In genomic region chr6:169627736-169628423, GRCh38 we compare ENCODE assay signal across 33 cellular contexts.
"Had no signal": no experiment of that assay in that cellular context is flagged by ENCODE, and none has a peak within 500 bp of the region (broad histone marks: within the 10 kb centered on the region; RNA-seq: fewer than 3 reads in every experiment).

No MANE protein-coding gene starts in this region.

- DNase-seq: activated CD4-positive, alpha-beta T cell treated with anti-CD3 and anti-CD28 coated beads, Interleukin-2, amount 50 U/mL, for 1 hour; activated CD8-positive, alpha-beta T cell treated with anti-CD3 and anti-CD28 coated beads for 36 hours; activated gamma-delta T cell treated with Interleukin-2 at 50 U/mL for 16 hours; activated naive CD4-positive, alpha-beta T cell treated with anti-CD3 and anti-CD28 coated beads, Interleukin-2, amount 50 U/mL, for 16 hours; activated T-cell treated with anti-CD3 and anti-CD28 coated beads, Interleukin-2, amount 50 U/mL, for 4 hours; amniotic stem cell; brain microvascular endothelial cell; effector CD8-positive, alpha-beta T cell; esophagus squamous epithelium; foreskin melanocyte; left cardiac atrium; mesenchymal stem cell; natural killer cell; ovary; retina; sigmoid colon; small intestine; stimulated activated naive B cell treated with anti-CD40 and anti-IgM and Interleukin-4, amounts not matched to agents 10 μg/mL and 1 μg/mL and 100 μg/mL, for 72 hours; T-helper 17 cell; T1000; uterus had no signal

- H3K36me3 Mint-ChIP-seq: natural killer cell had no signal

- H3K4me3 ChIP-seq: esophagus squamous epithelium, ovary, prostate gland, sigmoid colon, suprapubic skin, tibial nerve, uterus had no signal

- H3K4me1 Mint-ChIP-seq: activated T-helper 17 cell treated with anti-CD3 and anti-CD28 coated beads, Interleukin-2, amount 50 U/mL, for 72 hours; stimulated activated naive B cell treated with anti-CD40 and anti-IgM and Interleukin-4, amounts not matched to agents 10 μg/mL and 1 μg/mL and 100 μg/mL, for 72 hours; T-helper 17 cell had no signal

- H3K9me3 Mint-ChIP-seq: activated CD8-positive, alpha-beta T cell treated with anti-CD3 and anti-CD28 coated beads for 36 hours; activated T-cell treated with anti-CD3 and anti-CD28 coated beads, Interleukin-2, amount 50 U/mL, for 4 hours; activated T-helper 17 cell treated with anti-CD3 and anti-CD28 coated beads, Interleukin-2, amount 50 U/mL, for 72 hours; central memory CD8-positive, alpha-beta T cell; natural killer cell; WTC11 had no signal

- H3K36me3 ChIP-seq: brain microvascular endothelial cell, neutrophil, ovary, prostate gland, uterus had no signal

- H3K4me1 ChIP-seq: prostate gland, sigmoid colon, suprapubic skin, tibial nerve, uterus had no signal

- H3K27ac Mint-ChIP-seq: activated CD8-positive, alpha-beta T cell treated with anti-CD3 and anti-CD28 coated beads for 36 hours; activated T-helper 17 cell treated with anti-CD3 and anti-CD28 coated beads, Interleukin-2, amount 50 U/mL, for 72 hours; natural killer cell; stimulated activated naive B cell treated with anti-CD40 and anti-IgM and Interleukin-4, amounts not matched to agents 10 μg/mL and 1 μg/mL and 100 μg/mL, for 72 hours; T-helper 17 cell had no signal

- FAIRE-seq: astrocyte, colon, endometrium, keratinocyte, small intestine had no signal

- H3K27me3 Mint-ChIP-seq: activated CD8-positive, alpha-beta T cell treated with anti-CD3 and anti-CD28 coated beads for 36 hours; activated T-helper 17 cell treated with anti-CD3 and anti-CD28 coated beads, Interleukin-2, amount 50 U/mL, for 72 hours; central memory CD8-positive, alpha-beta T cell; stimulated activated naive B cell treated with anti-CD40 and anti-IgM and Interleukin-4, amounts not matched to agents 10 μg/mL and 1 μg/mL and 100 μg/mL, for 72 hours; T-helper 17 cell had no signal

- H3K27me3 ChIP-seq: brain microvascular endothelial cell, esophagus squamous epithelium, neutrophil, ovary, sigmoid colon, suprapubic skin, tibial nerve, uterus had no signal

- ATAC-seq: activated CD8-positive, alpha-beta T cell treated with anti-CD3 and anti-CD28 coated beads for 36 hours; activated T-cell treated with anti-CD3 and anti-CD28 coated beads, Interleukin-2, amount 50 U/mL, for 4 hours; activated T-helper 17 cell treated with anti-CD3 and anti-CD28 coated beads, Interleukin-2, amount 50 U/mL, for 72 hours; left cardiac atrium; natural killer cell; stimulated activated naive B cell treated with anti-CD40 and anti-IgM and Interleukin-4, amounts not matched to agents 10 μg/mL and 1 μg/mL and 100 μg/mL, for 72 hours; T-helper 17 cell; WTC11 had no signal

- H3K27ac ChIP-seq: brain microvascular endothelial cell, epithelial cell of prostate, esophagus squamous epithelium, neutrophil, ovary, prostate gland, sigmoid colon, suprapubic skin, tibial nerve, uterus had no signal

- H3K9me3 ChIP-seq: esophagus squamous epithelium, neutrophil, ovary, prostate gland, sigmoid colon, suprapubic skin, tibial nerve, uterus had no signal

- H3K4me3 Mint-ChIP-seq: activated CD8-positive, alpha-beta T cell treated with anti-CD3 and anti-CD28 coated beads for 36 hours; activated T-cell treated with anti-CD3 and anti-CD28 coated beads, Interleukin-2, amount 50 U/mL, for 4 hours; activated T-helper 17 cell treated with anti-CD3 and anti-CD28 coated beads, Interleukin-2, amount 50 U/mL, for 72 hours; central memory CD8-positive, alpha-beta T cell; natural killer cell; stimulated activated naive B cell treated with anti-CD40 and anti-IgM and Interleukin-4, amounts not matched to agents 10 μg/mL and 1 μg/mL and 100 μg/mL, for 72 hours; T-helper 17 cell; WTC11 had no signal
